In the genomic region with DNA sequence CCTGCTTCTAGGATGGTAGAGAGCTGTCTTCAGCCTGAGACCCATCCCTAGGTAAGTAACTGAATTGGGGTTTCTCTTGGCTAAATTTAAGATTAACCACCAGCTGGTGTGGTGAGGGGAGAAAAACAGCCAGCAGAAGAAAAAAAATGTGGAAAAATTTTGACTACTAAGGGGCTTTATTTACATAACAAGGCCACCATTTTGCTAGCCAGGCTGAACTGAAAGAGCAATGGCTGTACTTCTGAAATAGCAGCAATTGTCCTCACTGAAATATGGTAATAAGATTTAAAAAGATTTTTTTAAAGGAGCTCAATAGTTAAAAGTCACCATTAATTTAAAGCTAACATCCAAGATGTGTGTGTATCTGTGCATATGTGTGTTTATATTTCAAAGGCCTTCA, we compare ENCODE assay signal across 1 cellular context.
TF ChIP-seq lines count a peak whose summit lies in the region.

No MANE protein-coding gene starts in this region.

TF ChIP-seq in WTC11, 78 proteins besides CTCF, POLR2A, EP300 and RAD21 (continued from another document):
- TF ChIP-seq, protein P1, sequence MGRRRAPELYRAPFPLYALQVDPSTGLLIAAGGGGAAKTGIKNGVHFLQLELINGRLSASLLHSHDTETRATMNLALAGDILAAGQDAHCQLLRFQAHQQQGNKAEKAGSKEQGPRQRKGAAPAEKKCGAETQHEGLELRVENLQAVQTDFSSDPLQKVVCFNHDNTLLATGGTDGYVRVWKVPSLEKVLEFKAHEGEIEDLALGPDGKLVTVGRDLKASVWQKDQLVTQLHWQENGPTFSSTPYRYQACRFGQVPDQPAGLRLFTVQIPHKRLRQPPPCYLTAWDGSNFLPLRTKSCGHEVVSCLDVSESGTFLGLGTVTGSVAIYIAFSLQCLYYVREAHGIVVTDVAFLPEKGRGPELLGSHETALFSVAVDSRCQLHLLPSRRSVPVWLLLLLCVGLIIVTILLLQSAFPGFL (CRISPR knock-in tag; IDR thresholded peaks at IDR 0.05; ENCODE audit: borderline replicate concordance), result no peak
